Comparison of ENCODE assay signal across 22 cellular contexts in genomic region chr21:25885880-25886279, GRCh38.
DNase-seq lines count a peak whose midpoint lies in the region; FAIRE-seq and TF ChIP-seq lines count a peak whose summit lies in the region.
"Had no signal": no experiment of that assay in that cellular context is flagged by ENCODE, and none has a peak within 500 bp of the region (broad histone marks: within the 10 kb centered on the region; RNA-seq: fewer than 3 reads in every experiment).

No MANE protein-coding gene starts in this region.

- 78% methylated on average over 7 of the region's 7 CpGs for WGBS in liver

- no peaks in the 10 kb centered on the region for H3K27me3 Mint-ChIP-seq in brain
- no peaks in the 10 kb centered on the region for H3K27me3 Mint-ChIP-seq in activated naive CD8-positive, alpha-beta T cell treated with anti-CD3 and anti-CD28 coated beads for 36 hours

- H3K9ac ChIP-seq in liver (ENCODE audit: low read depth in 1 of 2, low read length in 2 of 2), result no peak overlapping the region

- no peaks in the 10 kb centered on the region for H3K9me3 ChIP-seq in liver (ENCODE audit: control insufficient read depth in 4 of 4, low read length in 3 of 4)
- H3K9me3 ChIP-seq: adrenal gland, upper lobe of left lung had no signal

- no peaks in the 10 kb centered on the region for H3K27me3 ChIP-seq in liver (ENCODE audit: control insufficient read depth in 4 of 4, insufficient read depth in 4 of 4, low read length in 3 of 4)
- H3K27me3 ChIP-seq: adrenal gland, upper lobe of left lung had no signal

- peaks cover 96% of the 10 kb centered on the region for H3K36me3 Mint-ChIP-seq in brain
- no peaks in the 10 kb centered on the region for H3K36me3 Mint-ChIP-seq in activated naive CD8-positive, alpha-beta T cell treated with anti-CD3 and anti-CD28 coated beads for 36 hours
- H3K36me3 Mint-ChIP-seq: natural killer cell treated with Interleukin-12 subunit alpha and Interleukin-12 subunit beta and Interleukin-15 and Interleukin-18, amount 100 ng/mL, for 72 hours had no signal

- peaks cover 0 to 5% (median 0%) of the 10 kb centered on the region in 5 experiments for H3K9me3 Mint-ChIP-seq in brain
- no peaks in the 10 kb centered on the region for H3K9me3 Mint-ChIP-seq in activated naive CD8-positive, alpha-beta T cell treated with anti-CD3 and anti-CD28 coated beads for 36 hours
- H3K9me3 Mint-ChIP-seq: activated T-cell treated with anti-CD3 and anti-CD28 coated beads, Interleukin-2, amount 50 U/mL, for 72 hours; natural killer cell treated with Interleukin-12 subunit alpha and Interleukin-12 subunit beta and Interleukin-15 and Interleukin-18, amount 100 ng/mL, for 72 hours had no signal

- no peak overlapping the region for H3K4me3 Mint-ChIP-seq in brain
- H3K4me3 Mint-ChIP-seq in activated naive CD8-positive, alpha-beta T cell treated with anti-CD3 and anti-CD28 coated beads for 36 hours, result no peak overlapping the region
- H3K4me3 Mint-ChIP-seq: activated T-cell treated with anti-CD3 and anti-CD28 coated beads, Interleukin-2, amount 50 U/mL, for 72 hours; natural killer cell treated with Interleukin-12 subunit alpha and Interleukin-12 subunit beta and Interleukin-15 and Interleukin-18, amount 100 ng/mL, for 72 hours had no signal

- no peak for TF ChIP-seq CTCF in brain (conservative IDR thresholded peaks at IDR 0.05)
- TF ChIP-seq CTCF in liver (IDR thresholded peaks at IDR 0.05; ENCODE audit: low read depth, low read length, missing input control), result no peak

- TF ChIP-seq RAD21 in liver (IDR thresholded peaks at IDR 0.05), result no peak

- H3K36me3 ChIP-seq in liver (ENCODE audit: control insufficient read depth in 4 of 4, insufficient read depth in 3 of 4, low read depth in 1 of 4, low read length in 3 of 4), result peaks cover 0 to 5% (median 2%) of the 10 kb centered on the region in 4 donors

- peaks cover 7 to 35% (median 18%) of the 10 kb centered on the region in 4 donors for H3K4me1 ChIP-seq in liver (ENCODE audit: control insufficient read depth in 4 of 4, insufficient read depth in 4 of 4, low read length in 3 of 4)
- H3K4me1 ChIP-seq: adrenal gland had no signal

- peak overlapping the region; percentile 11 to 42 for H3K27ac ChIP-seq in liver (ENCODE audit: low read depth in 1 of 2, low read length in 2 of 2)
- H3K27ac ChIP-seq in temporal lobe (ENCODE audit: low read depth, low read length), result peak overlapping the region; percentile 11
- H3K27ac ChIP-seq: C4-2B had no signal

- peak; percentile 22 for DNase-seq in RPMI7951 (ENCODE audit: low read depth)
- no peak for DNase-seq in activated naive CD8-positive, alpha-beta T cell treated with anti-CD3 and anti-CD28 coated beads for 36 hours
- no peak for DNase-seq in GM19239 (ENCODE audit: insufficient read length, low spot score)
- no peak for DNase-seq in activated CD4-positive, alpha-beta T cell treated with anti-CD3 and anti-CD28 coated beads, Interleukin-2, amount 50 U/mL, for 4 hours
- DNase-seq: activated CD4-positive, alpha-beta T cell treated with anti-CD3 and anti-CD28 coated beads for 4 hours; activated naive CD4-positive, alpha-beta T cell treated with Interleukin-2 at 50 U/mL for 16 hours; activated T-cell treated with anti-CD3 and anti-CD28 coated beads, Interleukin-2, amount 50 U/mL, for 72 hours; adrenal gland; effector memory CD4-positive, alpha-beta T cell; KBM-7; NCI-H1105; NCI-H1930; NCI-H69; stimulated activated CD4-positive, alpha-beta T cell treated with anti-CD3 and anti-CD28 coated beads, Interleukin-2, amount 100 ng/mL, for 48 hours; upper lobe of left lung had no signal

- peak overlapping the region in 4 of 5 experiments; percentile 5 to 64 (median 37) for H3K27ac Mint-ChIP-seq in brain
- no peak overlapping the region for H3K27ac Mint-ChIP-seq in activated naive CD8-positive, alpha-beta T cell treated with anti-CD3 and anti-CD28 coated beads for 36 hours
- H3K27ac Mint-ChIP-seq: activated T-cell treated with anti-CD3 and anti-CD28 coated beads, Interleukin-2, amount 50 U/mL, for 72 hours; natural killer cell treated with Interleukin-12 subunit alpha and Interleukin-12 subunit beta and Interleukin-15 and Interleukin-18, amount 100 ng/mL, for 72 hours had no signal

- no peak overlapping the region for H3K4me3 ChIP-seq in liver (ENCODE audit: low read depth in 1 of 3, low read length in 3 of 3)
- H3K4me3 ChIP-seq: adrenal gland, upper lobe of left lung had no signal

- no peak for FAIRE-seq in GM19239 (lab: Jason Lieb, UNC)
- FAIRE-seq: D721Med, frontal cortex had no signal

- H3K4me1 Mint-ChIP-seq in brain, result peaks cover 6% of the 10 kb centered on the region
- no peaks in the 10 kb centered on the region for H3K4me1 Mint-ChIP-seq in activated naive CD8-positive, alpha-beta T cell treated with anti-CD3 and anti-CD28 coated beads for 36 hours

TF ChIP-seq in liver, 16 proteins besides CTCF, POLR2A, EP300 and RAD21:
- TF ChIP-seq MAX (IDR thresholded peaks at IDR 0.05), result no peak
- no peak for TF ChIP-seq HNF4G (IDR thresholded peaks at IDR 0.05)
- TF ChIP-seq TAF1 (conservative IDR thresholded peaks at IDR 0.05), result no peak
- no peak for TF ChIP-seq ATF3 (IDR thresholded peaks at IDR 0.05)
- TF ChIP-seq RXRA (IDR thresholded peaks at IDR 0.05), result no peak
- TF ChIP-seq FOXA2 (IDR thresholded peaks at IDR 0.05), result no peak
- TF ChIP-seq JUND (IDR thresholded peaks at IDR 0.05), result no peak
- no peak for TF ChIP-seq EGR1 (IDR thresholded peaks at IDR 0.05; ENCODE audit: low read depth in 2 of 2)
- TF ChIP-seq FOXA1 (IDR thresholded peaks at IDR 0.05), result no peak
- TF ChIP-seq REST (IDR thresholded peaks at IDR 0.05), result no peak
- TF ChIP-seq SP1 (IDR thresholded peaks at IDR 0.05), result no peak
- no peak for TF ChIP-seq YY1 (IDR thresholded peaks at IDR 0.05)
- TF ChIP-seq HNF4A (conservative IDR thresholded peaks at IDR 0.05), result no peak
- TF ChIP-seq GABPA (IDR thresholded peaks at IDR 0.05 in 1 of 2, conservative IDR thresholded peaks at IDR 0.05 in 1 of 2), result no peak
- no peak for TF ChIP-seq NR2F2 (IDR thresholded peaks at IDR 0.05)
- TF ChIP-seq, protein P1, sequence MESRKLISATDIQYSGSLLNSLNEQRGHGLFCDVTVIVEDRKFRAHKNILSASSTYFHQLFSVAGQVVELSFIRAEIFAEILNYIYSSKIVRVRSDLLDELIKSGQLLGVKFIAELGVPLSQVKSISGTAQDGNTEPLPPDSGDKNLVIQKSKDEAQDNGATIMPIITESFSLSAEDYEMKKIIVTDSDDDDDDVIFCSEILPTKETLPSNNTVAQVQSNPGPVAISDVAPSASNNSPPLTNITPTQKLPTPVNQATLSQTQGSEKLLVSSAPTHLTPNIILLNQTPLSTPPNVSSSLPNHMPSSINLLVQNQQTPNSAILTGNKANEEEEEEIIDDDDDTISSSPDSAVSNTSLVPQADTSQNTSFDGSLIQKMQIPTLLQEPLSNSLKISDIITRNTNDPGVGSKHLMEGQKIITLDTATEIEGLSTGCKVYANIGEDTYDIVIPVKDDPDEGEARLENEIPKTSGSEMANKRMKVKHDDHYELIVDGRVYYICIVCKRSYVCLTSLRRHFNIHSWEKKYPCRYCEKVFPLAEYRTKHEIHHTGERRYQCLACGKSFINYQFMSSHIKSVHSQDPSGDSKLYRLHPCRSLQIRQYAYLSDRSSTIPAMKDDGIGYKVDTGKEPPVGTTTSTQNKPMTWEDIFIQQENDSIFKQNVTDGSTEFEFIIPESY (IDR thresholded peaks at IDR 0.05), result no peak
TF ChIP-seq in liver: peak in this region for 0.
